ENCODE assay signal across 9 cellular contexts in the genomic region with DNA sequence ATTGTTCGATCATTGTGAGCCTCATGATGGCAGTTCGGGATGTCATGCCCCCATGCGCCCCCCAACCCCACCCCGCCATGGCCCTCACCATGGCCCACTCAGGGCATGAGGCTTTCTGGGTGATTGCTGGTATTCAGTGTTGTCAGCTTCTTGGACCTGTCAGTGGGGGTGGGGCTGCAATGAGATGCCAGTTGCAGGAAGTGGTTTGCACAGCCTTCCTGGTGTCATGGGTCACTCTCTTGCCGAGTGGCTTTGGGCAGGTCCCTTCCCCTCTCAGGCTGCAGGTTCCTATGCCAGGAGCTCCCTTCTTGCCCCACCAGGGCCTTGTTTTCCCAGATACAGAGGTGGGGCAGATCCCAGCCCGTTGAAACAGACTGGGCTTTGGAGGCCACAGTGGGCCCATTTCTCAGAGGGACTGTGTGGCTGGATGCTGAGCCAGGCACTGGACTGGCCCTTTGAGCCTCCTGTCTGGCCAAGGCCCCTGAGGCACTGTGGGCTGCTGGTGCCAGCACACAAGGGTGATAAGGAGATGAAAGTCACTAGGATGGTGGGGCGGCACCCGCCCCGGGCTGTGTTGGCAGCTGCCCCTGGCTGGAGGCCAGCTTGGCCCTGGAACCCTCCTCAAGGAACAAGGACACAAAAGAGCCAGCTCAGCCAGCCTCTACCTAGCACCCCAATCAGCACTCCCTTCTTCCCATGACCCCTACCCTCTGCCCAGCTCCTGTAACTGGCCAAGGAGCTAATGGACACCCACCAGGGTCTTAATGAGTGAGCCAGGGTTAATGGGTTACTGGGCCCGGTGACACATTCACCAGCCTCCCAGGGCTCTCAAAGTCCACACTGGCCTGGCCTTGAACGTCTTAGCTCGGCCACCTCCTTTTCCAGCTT. TPM values are rescaled to one million over a fixed set of nuclear protein-coding genes. Genes with fewer than 3 reads are reported as not detected.
DNase-seq lines count a peak whose midpoint lies in the region; ATAC-seq and TF ChIP-seq lines count a peak whose summit lies in the region.
"Had no signal": no experiment of that assay in that cellular context is flagged by ENCODE, and none has a peak within 500 bp of the region (broad histone marks: within the 10 kb centered on the region; RNA-seq: fewer than 3 reads in every experiment).

No MANE protein-coding gene starts in this region.

- ATAC-seq in HCT116 (peak; percentile 37; the same call in 1 of the 2 replicates), foreskin keratinocyte (no peak), GM18861 (IDR thresholded peaks at IDR 0.05; ENCODE audit: unreplicated experiment) (no peak)
- ATAC-seq: CD8-positive, alpha-beta T cell had no signal

- H2BK120ac ChIP-seq in mesendoderm (ENCODE audit: low read depth, low read length): no peak overlapping the region

- 0 out of 2 replicates have a peak overlapping the region, but pooled peaks have one; percentile 14 for H3K9ac ChIP-seq in HCT116 (ENCODE audit: low read length)
- H3K9ac ChIP-seq in liver (ENCODE audit: low read depth in 1 of 2, low read length in 2 of 2): no peak overlapping the region
- H3K9ac ChIP-seq in mesendoderm (ENCODE audit: low read length): no peak overlapping the region

- H3K27ac ChIP-seq in HCT116 (ENCODE audit: low read depth, low read length) (no peak overlapping the region; the same call in 1 of the 2 replicates), liver (ENCODE audit: low read depth in 1 of 2, low read length in 2 of 2) (peak overlapping the region; percentile 48 to 77), foreskin keratinocyte (no peak overlapping the region), mesendoderm (ENCODE audit: low read depth, low read length) (no peak overlapping the region)

- no peaks in the 10 kb centered on the region for H3K79me2 ChIP-seq in HCT116 (ENCODE audit: insufficient read depth, low read length)
- no peaks in the 10 kb centered on the region for H3K79me2 ChIP-seq in mesendoderm (ENCODE audit: control insufficient read depth, insufficient read depth, low read length)

- H3K4me1 Mint-ChIP-seq in endothelial cell (ENCODE audit: unreplicated experiment): peaks cover 8% of the 10 kb centered on the region

- H3K56ac ChIP-seq in mesendoderm (ENCODE audit: low read length): no peak overlapping the region

- H3K4ac ChIP-seq in mesendoderm (ENCODE audit: low read depth, low read length): no peak overlapping the region

- RAD21 ChIA-PET in HCT116 (lab: Charles Lee; ENCODE audit: low non-redundant PET in 1 of 2, low total read pairs in 2 of 2, uncharacterized antibody in 2 of 2, unreplicated experiment in 2 of 2): no interaction called here

- H3K4me1 ChIP-seq in HCT116 (ENCODE audit: control insufficient read depth in 1 of 2, insufficient read depth in 2 of 2, low read length in 2 of 2) (peaks cover 28 to 40% of the 10 kb centered on the region in 2 experiments), liver (ENCODE audit: control insufficient read depth in 4 of 4, insufficient read depth in 4 of 4, low read length in 3 of 4) (peaks cover 13 to 27% (median 22%) of the 10 kb centered on the region in 4 donors), foreskin keratinocyte (no peaks in the 10 kb centered on the region), mesendoderm (ENCODE audit: control insufficient read depth, low read depth, low read length) (no peaks in the 10 kb centered on the region)

- no peaks in the 10 kb centered on the region for H3K36me3 Mint-ChIP-seq in endothelial cell (ENCODE audit: low read depth, unreplicated experiment)
- H3K36me3 Mint-ChIP-seq: CD8-positive, alpha-beta T cell had no signal

- no peak overlapping the region for H4K8ac ChIP-seq in mesendoderm (ENCODE audit: low read depth, low read length)

- POLR2A ChIA-PET in HCT116 (lab: Charles Lee): no interaction called here

- H3K9me3 ChIP-seq in HCT116 (ENCODE audit: control insufficient read depth in 1 of 2, insufficient read depth in 1 of 2, low read depth in 1 of 2, low read length in 2 of 2) (no peaks in the 10 kb centered on the region), liver (ENCODE audit: control insufficient read depth in 4 of 4, low read length in 3 of 4) (no peaks in the 10 kb centered on the region)

- H4K20me1 ChIP-seq in HCT116 (ENCODE audit: insufficient read depth): no peaks in the 10 kb centered on the region

- CTCF ChIA-PET in HCT116 (lab: Charles Lee): no interaction called here

- peak; percentile 60 to 73 for DNase-seq in AML-193 (lab: John Stamatoyannopoulos, UW)
- DNase-seq in HCT116 (ENCODE audit: low read depth, low spot score): no peak
- DNase-seq in UCSD-AML1 (lab: John Stamatoyannopoulos, UW; ENCODE audit: unreplicated experiment): peak; percentile 71
- DNase-seq in endothelial cell (ENCODE audit: low spot score): no peak
- DNase-seq in foreskin keratinocyte: no peak
- DNase-seq in mesendoderm: no peak

- H3K4me3 ChIP-seq in HCT116 (replicated peaks in 1 of 2; ENCODE audit: low read depth in 1 of 2, low read length in 2 of 2) (no peak overlapping the region), liver (ENCODE audit: low read depth in 1 of 3, low read length in 3 of 3) (no peak overlapping the region), mesendoderm (ENCODE audit: low read length) (no peak overlapping the region)

- no peak overlapping the region for H4K5ac ChIP-seq in mesendoderm (ENCODE audit: low read length)

- H3K27me3 ChIP-seq in HCT116 (ENCODE audit: insufficient read depth, low read length) (no peaks in the 10 kb centered on the region), liver (ENCODE audit: control insufficient read depth in 4 of 4, insufficient read depth in 4 of 4, low read length in 3 of 4) (no peaks in the 10 kb centered on the region), foreskin keratinocyte (no peaks in the 10 kb centered on the region), mesendoderm (ENCODE audit: insufficient read depth, low read length, poor library complexity) (no peaks in the 10 kb centered on the region)

- no peak overlapping the region for H2BK5ac ChIP-seq in mesendoderm (ENCODE audit: low read length)

- H3K9me2 ChIP-seq in HCT116 (ENCODE audit: insufficient read depth): no peaks in the 10 kb centered on the region

- no peaks in the 10 kb centered on the region for H3K9me3 Mint-ChIP-seq in endothelial cell (ENCODE audit: unreplicated experiment)
- H3K9me3 Mint-ChIP-seq: CD8-positive, alpha-beta T cell had no signal

- no peak overlapping the region for H2BK15ac ChIP-seq in mesendoderm (replicated peaks; ENCODE audit: low read depth)

- WGBS in liver: 46% methylated on average over 12 of the region's 12 CpGs
- no CpG with 5 or more reads among the region's 12 CpGs for WGBS in mesendoderm (ENCODE audit: extremely low coverage, insufficient coverage, low lambda C conversion rate)

- TF ChIP-seq RAD21 in HCT116 (IDR thresholded peaks at IDR 0.05; ENCODE audit: low read depth) (no peak), liver (IDR thresholded peaks at IDR 0.05) (peak; percentile 14 to 42)

- H3K18ac ChIP-seq in mesendoderm (ENCODE audit: low read length): no peak overlapping the region

- no peak overlapping the region for H2AK5ac ChIP-seq in mesendoderm (ENCODE audit: low read length)

- H3K36me3 ChIP-seq in HCT116 (ENCODE audit: control insufficient read depth in 1 of 2, insufficient read depth in 2 of 2, low read length in 2 of 2) (no peaks in the 10 kb centered on the region), liver (ENCODE audit: control insufficient read depth in 4 of 4, insufficient read depth in 3 of 4, low read depth in 1 of 4, low read length in 3 of 4) (no peaks in the 10 kb centered on the region), mesendoderm (ENCODE audit: control insufficient read depth, insufficient read depth, low read length) (no peaks in the 10 kb centered on the region)

- H3K4me2 ChIP-seq in HCT116 (ENCODE audit: low read length): peak overlapping the region; percentile 61
- H3K4me2 ChIP-seq in mesendoderm (ENCODE audit: low read length): no peak overlapping the region

- H3K27ac Mint-ChIP-seq in endothelial cell (ENCODE audit: unreplicated experiment): no peak overlapping the region
- H3K27ac Mint-ChIP-seq: CD8-positive, alpha-beta T cell had no signal

- no peak overlapping the region for H3K4me3 Mint-ChIP-seq in endothelial cell (ENCODE audit: unreplicated experiment)
- H3K4me3 Mint-ChIP-seq: CD8-positive, alpha-beta T cell had no signal

- H3K79me1 ChIP-seq in mesendoderm (ENCODE audit: low read length): no peaks in the 10 kb centered on the region

- intact Hi-C loops in HCT116 (cut with micrococcal nuclease): no loop called here

- TF ChIP-seq CTCF in HCT116 (IDR thresholded peaks at IDR 0.05 in 2 of 3, conservative IDR thresholded peaks at IDR 0.05 in 1 of 3; ENCODE audit: borderline replicate concordance in 1 of 3, insufficient read depth in 1 of 3, low read depth in 2 of 3, low read length in 2 of 3): no peak
- no peak for TF ChIP-seq CTCF in liver (IDR thresholded peaks at IDR 0.05; ENCODE audit: low read depth, low read length, missing input control)
- TF ChIP-seq CTCF in endothelial cell (IDR thresholded peaks at IDR 0.05; ENCODE audit: unreplicated experiment): no peak
- no peak for TF ChIP-seq CTCF in foreskin keratinocyte (conservative IDR thresholded peaks at IDR 0.05)

- no peak overlapping the region for H2AFZ ChIP-seq in HCT116 (ENCODE audit: low read depth, low read length, poor library complexity, severe bottlenecking)

- no peak for TF ChIP-seq POLR2A in HCT116 (IDR thresholded peaks at IDR 0.05; ENCODE audit: borderline replicate concordance, extremely low read depth, insufficient read depth, insufficient read length)

- no TSS peak for BruUV-seq in HCT116 (replicated peaks; lab: Mats Ljungman, UMichigan)

- H3K27me3 Mint-ChIP-seq in endothelial cell (ENCODE audit: unreplicated experiment): peaks cover under 1% of the 10 kb centered on the region

- H3K23ac ChIP-seq in mesendoderm (ENCODE audit: low read length): no peak overlapping the region

RNA-seq across cellular contexts. Expression of a gene that starts 1.5 kb away (rescaled TPM):
- total RNA-seq in HCT116 (2021; ENCODE audit: unreplicated experiment) (14.0 TPM), liver (100 to 1,000 TPM in 1 of 2 donors, 10 to 100 TPM in 1; 90.5 to 107 TPM), endothelial cell (ENCODE audit: unreplicated experiment) (4.6 TPM), foreskin keratinocyte (4.1 and 10.1 TPM in 2 replicates)
- polyA plus RNA-seq in HCT116 (2012): 23.2 and 24.5 TPM in 2 replicates
- polyA plus RNA-seq in liver (100 to 1,000 TPM; 117 to 147 TPM), foreskin keratinocyte (4.5 and 15.2 TPM in 2 replicates)
- 9.2 TPM for polyA plus RNA-seq in mesendoderm (2013, experiment 1 of 2)
- polyA plus RNA-seq in mesendoderm (2013, experiment 2 of 2): 8.9 TPM

RNA-seq across cellular contexts. Expression of a gene that starts 8.6 kb away (rescaled TPM):
- total RNA-seq in HCT116 (2021; ENCODE audit: unreplicated experiment): 7.9 TPM
- 10.7 and 11.0 TPM in 2 replicates for polyA plus RNA-seq in HCT116 (2012)
- 1 to 10 TPM; 7.8 to 8.5 TPM for total RNA-seq in liver
- 10 to 100 TPM; 10.2 to 14.3 TPM for polyA plus RNA-seq in liver
- total RNA-seq in endothelial cell (ENCODE audit: unreplicated experiment): 26.9 TPM
- 6.5 and 8.5 TPM in 2 replicates for total RNA-seq in foreskin keratinocyte
- polyA plus RNA-seq in foreskin keratinocyte: 8.4 and 11.4 TPM in 2 replicates
- polyA plus RNA-seq in mesendoderm (2013, experiment 1 of 2): 4.3 TPM
- polyA plus RNA-seq in mesendoderm (2013, experiment 2 of 2): 4.5 TPM
- total RNA-seq: CD8-positive, alpha-beta T cell had no signal

RNA-seq across cellular contexts. Expression of a gene that starts 45.7 kb away (rescaled TPM):
- total RNA-seq in HCT116 (2021; ENCODE audit: unreplicated experiment): 144 TPM
- polyA plus RNA-seq in HCT116 (2012): 194 and 200 TPM in 2 replicates
- 100 to 1,000 TPM in 1 of 2 donors, 10 to 100 TPM in 1; 91.3 to 128 TPM for total RNA-seq in liver
- 10 to 100 TPM; 57.2 to 80.6 TPM for polyA plus RNA-seq in liver
- 103 TPM for total RNA-seq in endothelial cell (ENCODE audit: unreplicated experiment)
- 176 and 223 TPM in 2 replicates for total RNA-seq in foreskin keratinocyte
- 239 and 282 TPM in 2 replicates for polyA plus RNA-seq in foreskin keratinocyte
- polyA plus RNA-seq in mesendoderm (2013, experiment 1 of 2): 174 TPM
- 173 TPM for polyA plus RNA-seq in mesendoderm (2013, experiment 2 of 2)

RNA-seq across cellular contexts. Expression of a gene that starts 46.5 kb away (rescaled TPM):
- total RNA-seq in HCT116 (2021; ENCODE audit: unreplicated experiment) (48.7 TPM), liver (100 to 1,000 TPM; 176 to 202 TPM), endothelial cell (ENCODE audit: unreplicated experiment) (83.8 TPM), foreskin keratinocyte (73.6 and 74.9 TPM in 2 replicates)
- 57.2 and 68.4 TPM in 2 replicates for polyA plus RNA-seq in HCT116 (2012)
- polyA plus RNA-seq in liver (100 to 1,000 TPM; 118 to 182 TPM), foreskin keratinocyte (56.1 and 58.1 TPM in 2 replicates)
- polyA plus RNA-seq in mesendoderm (2013, experiment 1 of 2): 55.2 TPM
- 52.5 TPM for polyA plus RNA-seq in mesendoderm (2013, experiment 2 of 2)

Comparison
In these comparisons a context has a peak if more than half of its experiments do, and no peak if none do; other contexts are left out.
1. DNase-seq: peak in AML-193 (2 of 2) and UCSD-AML1 (single experiment); none in HCT116 (single experiment), endothelial cell (single experiment), foreskin keratinocyte (0 of 2) and mesendoderm (single experiment).
2. H3K27ac ChIP-seq: peak in liver (2 of 2); none in HCT116 (single experiment), foreskin keratinocyte (single experiment) and mesendoderm (single experiment).